ENCODE assay signal across 8 cellular contexts in the genomic region with DNA sequence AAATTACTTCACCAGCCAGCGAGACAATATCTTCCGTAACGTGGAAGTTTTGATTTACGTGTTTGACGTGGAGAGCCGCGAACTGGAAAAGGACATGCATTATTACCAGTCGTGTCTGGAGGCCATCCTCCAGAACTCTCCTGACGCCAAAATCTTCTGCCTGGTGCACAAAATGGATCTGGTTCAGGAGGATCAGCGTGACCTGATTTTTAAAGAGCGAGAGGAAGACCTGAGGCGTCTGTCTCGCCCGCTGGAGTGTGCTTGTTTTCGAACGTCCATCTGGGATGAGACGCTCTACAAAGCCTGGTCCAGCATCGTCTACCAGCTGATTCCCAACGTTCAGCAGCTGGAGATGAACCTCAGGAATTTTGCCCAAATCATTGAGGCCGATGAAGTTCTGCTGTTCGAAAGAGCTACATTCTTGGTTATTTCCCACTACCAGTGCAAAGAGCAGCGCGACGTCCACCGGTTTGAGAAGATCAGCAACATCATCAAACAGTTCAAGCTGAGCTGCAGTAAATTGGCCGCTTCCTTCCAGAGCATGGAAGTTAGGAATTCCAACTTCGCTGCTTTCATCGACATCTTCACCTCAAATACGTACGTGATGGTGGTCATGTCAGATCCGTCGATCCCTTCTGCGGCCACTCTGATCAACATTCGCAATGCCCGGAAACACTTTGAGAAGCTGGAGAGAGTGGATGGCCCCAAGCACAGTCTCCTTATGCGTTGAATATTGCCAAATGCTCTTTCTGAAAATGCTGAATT. TPM values are rescaled to one million over a fixed set of nuclear protein-coding genes. Genes with fewer than 3 reads are reported as not detected.
DNase-seq lines count a peak whose midpoint lies in the region; ATAC-seq and TF ChIP-seq lines count a peak whose summit lies in the region.

No MANE protein-coding gene starts in this region.

- H3K36me3 ChIP-seq in mucosa of stomach (ENCODE audit: control insufficient read depth, insufficient read depth, low read length), result no peaks in the 10 kb centered on the region
- H3K36me3 ChIP-seq in uterus, result no peaks in the 10 kb centered on the region

- H3K4me1 Mint-ChIP-seq in endothelial cell (ENCODE audit: unreplicated experiment), result peaks cover 26% of the 10 kb centered on the region

- H3K4me3 Mint-ChIP-seq in endothelial cell (ENCODE audit: unreplicated experiment), result peak overlapping the region; percentile 97

- intact Hi-C loops in uterus (cut with DNase I; ENCODE audit: low total_unique reads), result no loop called here

- H3K27me3 Mint-ChIP-seq in endothelial cell (ENCODE audit: unreplicated experiment), result peaks cover 2% of the 10 kb centered on the region

- no peaks in the 10 kb centered on the region for H3K27me3 ChIP-seq in mucosa of stomach (ENCODE audit: control insufficient read depth, insufficient read depth, low read length)
- no peaks in the 10 kb centered on the region for H3K27me3 ChIP-seq in uterus

- H3K4me1 ChIP-seq in mucosa of stomach (ENCODE audit: control insufficient read depth, insufficient read depth, low read length), result peaks cover 25% of the 10 kb centered on the region
- peaks cover 5 to 11% of the 10 kb centered on the region in 2 donors for H3K4me1 ChIP-seq in uterus

- TF ChIP-seq CTCF in AG04449 (IDR thresholded peaks at IDR 0.05; ENCODE audit: insufficient read depth, low read length, missing control alignments) (no peak), endothelial cell (IDR thresholded peaks at IDR 0.05; ENCODE audit: unreplicated experiment) (no peak), uterus (IDR thresholded peaks at IDR 0.05) (no peak)

- no peak for TF ChIP-seq POLR2A in uterus (IDR thresholded peaks at IDR 0.05)

- peak overlapping the region; percentile 94 to 96 for H3K27ac ChIP-seq in uterus

- peak; percentile 0 for ATAC-seq in GM19395 (IDR thresholded peaks at IDR 0.05; ENCODE audit: unreplicated experiment)
- peak; percentile 18 for ATAC-seq in SK-N-SH treated with all-trans-retinoic acid at 6 μM for 48 hours
- no peak for ATAC-seq in HG03196 (IDR thresholded peaks at IDR 0.05; ENCODE audit: unreplicated experiment)
- no peak for ATAC-seq in HG02981 (IDR thresholded peaks at IDR 0.05; ENCODE audit: unreplicated experiment)

- H3K27ac Mint-ChIP-seq in endothelial cell (ENCODE audit: unreplicated experiment), result peak overlapping the region; percentile 94

- POLR2A ChIA-PET in AG04449 (lab: Yijun Ruan, JAX), result interaction anchor here (0.5 to 1.2 kb wide), 3 partner anchors 124 to 872 kb away, joined by 3 to 4 read pairs (median 3); no protein-coding TSS in a partner anchor

- H3K9me3 ChIP-seq in mucosa of stomach (ENCODE audit: control insufficient read depth, low read length) (no peaks in the 10 kb centered on the region), uterus (no peaks in the 10 kb centered on the region)

- peak overlapping the region; percentile 89 for H3K9ac ChIP-seq in mucosa of stomach (ENCODE audit: low read length)

- DNase-seq in AG04449 (ENCODE audit: low read depth, low spot score), result no peak
- peak; percentile 4 for DNase-seq in endothelial cell (ENCODE audit: low spot score)
- no peak for DNase-seq in uterus

- CTCF ChIA-PET in AG04449 (lab: Yijun Ruan, JAX), result interaction anchor here (0.8 to 4.9 kb wide), 10 partner anchors 12 to 1239 kb away, joined by 3 to 82 read pairs (median 5); no protein-coding TSS in a partner anchor

- no peaks in the 10 kb centered on the region for H3K9me3 Mint-ChIP-seq in endothelial cell (ENCODE audit: unreplicated experiment)

- peaks cover 12% of the 10 kb centered on the region for H3K36me3 Mint-ChIP-seq in endothelial cell (ENCODE audit: low read depth, unreplicated experiment)

- H3K4me3 ChIP-seq in AG04449 (ENCODE audit: low read depth, low read length) (peak overlapping the region; percentile 69), mucosa of stomach (ENCODE audit: low read length) (peak overlapping the region; percentile 58), uterus (peak overlapping the region; percentile 55 to 85)

TF ChIP-seq in SK-N-SH treated with all-trans-retinoic acid at 6 μM for 48 hours, 23 proteins besides CTCF, POLR2A, EP300 and RAD21:
- TF ChIP-seq BACH2 (CRISPR knock-in tag; IDR thresholded peaks at IDR 0.05; ENCODE audit: borderline replicate concordance), result no peak

RNA-seq across cellular contexts. Expression of a gene that starts 0.8 kb away (rescaled TPM):
- total RNA-seq in endothelial cell (ENCODE audit: unreplicated experiment), result 95.8 TPM
- total RNA-seq in uterus, result 100 to 1,000 TPM in 1 of 4 donors, 10 to 100 TPM in 3; 37.1 to 108 (median 62.5) TPM

RNA-seq across cellular contexts. Expression of a gene that starts 17.0 kb away (rescaled TPM):
- total RNA-seq in endothelial cell (ENCODE audit: unreplicated experiment) (not detected), uterus (under 1 TPM in 2 of 4 donors, not detected in 2; 0.14 to 0.37 TPM)

RNA-seq across cellular contexts. Expression of a gene that starts 52.6 kb away (rescaled TPM):
- total RNA-seq in endothelial cell (ENCODE audit: unreplicated experiment) (19.0 TPM), uterus (10 to 100 TPM in 3 of 4 donors, 1 to 10 TPM in 1; 1.5 to 26.0 (median 14.4) TPM)

Comparison
In these comparisons a context has a peak if more than half of its experiments do, and no peak if none do; other contexts are left out.
1. ATAC-seq: peak in GM19395 (single experiment) and SK-N-SH treated with all-trans-retinoic acid at 6 μM for 48 hours (single experiment); none in HG03196 (single experiment) and HG02981 (single experiment).
2. Peak in every context shown above with its lines, with median percentiles within 50 percentile points of each other: H3K4me3 ChIP-seq.